17 cellular contexts compared by ENCODE assay signal in the genomic region with DNA sequence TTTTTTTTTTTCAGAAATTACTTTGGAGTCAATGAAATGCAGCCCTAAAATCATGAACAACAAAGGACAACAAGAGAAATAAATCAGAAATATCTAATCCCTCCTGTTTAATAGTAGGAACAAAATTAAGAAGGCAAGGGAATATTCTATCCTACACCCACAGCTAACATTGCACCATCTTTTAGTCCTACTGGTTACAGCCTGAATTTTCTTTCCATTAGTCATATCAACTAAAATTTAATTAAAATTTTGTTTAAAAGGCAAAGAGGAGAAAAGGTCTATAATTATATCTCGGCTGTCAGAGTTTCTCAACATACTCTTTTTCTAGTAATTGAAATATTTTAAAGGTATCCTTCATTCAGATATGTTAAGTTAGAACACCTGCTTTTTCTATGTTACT.
DNase-seq lines count a peak whose midpoint lies in the region; ATAC-seq and TF ChIP-seq lines count a peak whose summit lies in the region.
"Had no signal": no experiment of that assay in that cellular context is flagged by ENCODE, and none has a peak within 500 bp of the region (broad histone marks: within the 10 kb centered on the region; RNA-seq: fewer than 3 reads in every experiment).

No MANE protein-coding gene starts in this region.

- peak; percentile 22 for DNase-seq in AG20443 (ENCODE audit: low spot score)
- no peak for DNase-seq in SK-N-SH
- DNase-seq in fibroblast of lung (ENCODE audit: low read depth in 2 of 2): peak in 1 of 2 donors; percentile 25
- peak; percentile 6 for DNase-seq in osteoblast (ENCODE audit: insufficient read length, low spot score, missing footprints)
- no peak for DNase-seq in COLO668 (lab: John Stamatoyannopoulos, UW; ENCODE audit: unreplicated experiment)
- DNase-seq in naive thymus-derived CD8-positive, alpha-beta T cell: no peak
- DNase-seq: AML-193; CD4-positive, CD25-positive, alpha-beta regulatory T cell; DMS79 treated with DMSO at 0.1 percent for 48 hours; NCI-H1436 treated with DMSO at 0.1 percent for 48 hours; NCI-H2081 treated with DMSO at 0.1 percent for 48 hours; NCI-H226; NCI-H526 treated with DMSO at 0.1 percent for 48 hours; SJCRH30 had no signal

- TF ChIP-seq CTCF in SK-N-SH (IDR thresholded peaks at IDR 0.05) (no peak), fibroblast of lung (conservative IDR thresholded peaks at IDR 0.05 in 1 of 2, IDR thresholded peaks at IDR 0.05 in 1 of 2; ENCODE audit: low read depth in 1 of 2, low read length in 2 of 2) (no peak), osteoblast (IDR thresholded peaks at IDR 0.05; ENCODE audit: extremely low read depth, low read depth, low read length) (no peak)

- no peaks in the 10 kb centered on the region for H3K9me3 ChIP-seq in SK-N-SH
- H3K9me3 ChIP-seq in fibroblast of lung (ENCODE audit: control insufficient read depth, insufficient read depth, low read depth, low read length): no peaks in the 10 kb centered on the region
- H3K9me3 ChIP-seq in osteoblast (ENCODE audit: low read depth, low read length): no peaks in the 10 kb centered on the region
- H3K9me3 ChIP-seq: SJCRH30 had no signal

- no peak for TF ChIP-seq EP300 in SK-N-SH (IDR thresholded peaks at IDR 0.05; ENCODE audit: borderline replicate concordance in 1 of 2, low read depth in 1 of 2, low read length in 1 of 2)

- peaks cover 0 to 3% (median under 1%) of the 10 kb centered on the region in 4 donors for H3K4me1 Mint-ChIP-seq in naive thymus-derived CD8-positive, alpha-beta T cell
- H3K4me1 Mint-ChIP-seq: CD4-positive, CD25-positive, alpha-beta regulatory T cell had no signal

- no peak overlapping the region for H3K27ac ChIP-seq in SK-N-SH (ENCODE audit: low read depth in 2 of 2, low read length in 1 of 2)
- no peak overlapping the region for H3K27ac ChIP-seq in fibroblast of lung (ENCODE audit: insufficient read depth, low read length)
- H3K27ac ChIP-seq in osteoblast (ENCODE audit: low read depth, low read length): peak overlapping the region; percentile 67
- H3K27ac ChIP-seq: RWPE1, SJCRH30 had no signal

- H3K27me3 Mint-ChIP-seq in naive thymus-derived CD8-positive, alpha-beta T cell: peaks cover 11 to 31% (median 24%) of the 10 kb centered on the region in 5 donors
- H3K27me3 Mint-ChIP-seq: CD4-positive, CD25-positive, alpha-beta regulatory T cell had no signal

- H3K4me2 ChIP-seq in SK-N-SH (0 out of 2 replicates have a peak overlapping the region, but pooled peaks have one; percentile 43), fibroblast of lung (ENCODE audit: extremely low read depth, insufficient read depth, low read length) (peak overlapping the region; percentile 48), osteoblast (ENCODE audit: insufficient read depth, low read length) (no peak overlapping the region)

- no peaks in the 10 kb centered on the region for H3K36me3 Mint-ChIP-seq in naive thymus-derived CD8-positive, alpha-beta T cell
- H3K36me3 Mint-ChIP-seq: CD4-positive, CD25-positive, alpha-beta regulatory T cell had no signal

- no peak for TF ChIP-seq RAD21 in SK-N-SH (IDR thresholded peaks at IDR 0.05; ENCODE audit: low read length)

- peaks cover 9% of the 10 kb centered on the region for H3F3A ChIP-seq in SK-N-SH (replicated peaks; ENCODE audit: insufficient read depth)

- H4K20me1 ChIP-seq in SK-N-SH (ENCODE audit: insufficient read depth) (no peaks in the 10 kb centered on the region), fibroblast of lung (ENCODE audit: control insufficient read depth, extremely low read depth, insufficient read depth, low read length) (no peaks in the 10 kb centered on the region), osteoblast (ENCODE audit: insufficient read depth, low read length) (no peaks in the 10 kb centered on the region)

- H2AFZ ChIP-seq in SK-N-SH (ENCODE audit: low read depth) (no peak overlapping the region), fibroblast of lung (ENCODE audit: low read length) (no peak overlapping the region), osteoblast (ENCODE audit: low read length) (no peak overlapping the region)

- H3K4me1 ChIP-seq in SK-N-SH (ENCODE audit: control insufficient read depth in 1 of 2, insufficient read depth in 2 of 2, low read depth in 1 of 2, low read length in 1 of 2) (peaks cover 7 to 17% of the 10 kb centered on the region in 2 experiments; a peak in 3 of 4 replicates), fibroblast of lung (ENCODE audit: control insufficient read depth, extremely low read depth, insufficient read depth, low read length) (peaks cover 26% of the 10 kb centered on the region), osteoblast (ENCODE audit: insufficient read depth, low read length) (peaks cover 47% of the 10 kb centered on the region)

- H3K36me3 ChIP-seq in SK-N-SH (replicated peaks in 1 of 2; ENCODE audit: control insufficient read depth in 1 of 2, insufficient read depth in 2 of 2, low read length in 1 of 2) (no peaks in the 10 kb centered on the region), fibroblast of lung (ENCODE audit: control insufficient read depth, insufficient read depth, low read length) (no peaks in the 10 kb centered on the region), osteoblast (ENCODE audit: insufficient read depth, low read length) (no peaks in the 10 kb centered on the region)
- H3K36me3 ChIP-seq: SJCRH30 had no signal

- H3K4me3 Mint-ChIP-seq in naive thymus-derived CD8-positive, alpha-beta T cell: no peak overlapping the region
- H3K4me3 Mint-ChIP-seq: CD4-positive, CD25-positive, alpha-beta regulatory T cell had no signal

- H3K4me3 ChIP-seq in SK-N-SH (ENCODE audit: low read depth in 2 of 2, low read length in 1 of 2) (no peak overlapping the region), fibroblast of lung (replicated peaks in 1 of 4; ENCODE audit: control extremely low read depth in 1 of 4, insufficient read depth in 1 of 4, low read depth in 3 of 4, low read length in 4 of 4) (no peak overlapping the region), osteoblast (ENCODE audit: insufficient read depth, low read length) (no peak overlapping the region)
- H3K4me3 ChIP-seq: SJCRH30 had no signal

- no peaks in the 10 kb centered on the region for H3K9me2 ChIP-seq in SK-N-SH

- POLR2A ChIA-PET in SK-N-SH (lab: Yijun Ruan, JAX): no interaction called here
- POLR2A ChIA-PET in naive thymus-derived CD8-positive, alpha-beta T cell (lab: Charles Lee): no interaction called here

- peaks cover 0 to 6% (median 0%) of the 10 kb centered on the region in 9 donors for H3K9me3 Mint-ChIP-seq in naive thymus-derived CD8-positive, alpha-beta T cell

- no peak overlapping the region for H3K27ac Mint-ChIP-seq in naive thymus-derived CD8-positive, alpha-beta T cell
- H3K27ac Mint-ChIP-seq: CD4-positive, CD25-positive, alpha-beta regulatory T cell had no signal

- H3K27me3 ChIP-seq in SK-N-SH (ENCODE audit: insufficient read depth) (no peaks in the 10 kb centered on the region), fibroblast of lung (ENCODE audit: control insufficient read depth, insufficient read depth, low read length) (no peaks in the 10 kb centered on the region), osteoblast (ENCODE audit: insufficient read depth, low read length) (no peaks in the 10 kb centered on the region)
- H3K27me3 ChIP-seq: SJCRH30 had no signal

- 56% methylated on average over 1 of the region's 1 CpG for WGBS in SK-N-SH (ENCODE audit: low lambda C conversion rate)

- H3K79me2 ChIP-seq in SK-N-SH (ENCODE audit: insufficient read depth) (no peaks in the 10 kb centered on the region), fibroblast of lung (ENCODE audit: control insufficient read depth, insufficient read depth, low read length) (no peaks in the 10 kb centered on the region), osteoblast (ENCODE audit: insufficient read depth, low read length) (no peaks in the 10 kb centered on the region)

- CTCF ChIA-PET in SK-N-SH (lab: Yijun Ruan, JAX): interaction anchor here (2.7 to 3.2 kb wide), 2 partner anchors 16 to 110 kb away, joined by 12 to 14 read pairs; no protein-coding TSS in a partner anchor

- ATAC-seq in HG03432 (IDR thresholded peaks at IDR 0.05; ENCODE audit: unreplicated experiment) (no peak), GM21528 (IDR thresholded peaks at IDR 0.05; ENCODE audit: low FRiP score, unreplicated experiment) (no peak)
- no peak for ATAC-seq in naive thymus-derived CD8-positive, alpha-beta T cell

- H3K9ac ChIP-seq in SK-N-SH: no peak overlapping the region
- no peak overlapping the region for H3K9ac ChIP-seq in fibroblast of lung (ENCODE audit: insufficient read depth, low read length)

TF ChIP-seq in SK-N-SH, 30 proteins besides CTCF, POLR2A, EP300 and RAD21 (continues in another document):
- TF ChIP-seq, protein P1, sequence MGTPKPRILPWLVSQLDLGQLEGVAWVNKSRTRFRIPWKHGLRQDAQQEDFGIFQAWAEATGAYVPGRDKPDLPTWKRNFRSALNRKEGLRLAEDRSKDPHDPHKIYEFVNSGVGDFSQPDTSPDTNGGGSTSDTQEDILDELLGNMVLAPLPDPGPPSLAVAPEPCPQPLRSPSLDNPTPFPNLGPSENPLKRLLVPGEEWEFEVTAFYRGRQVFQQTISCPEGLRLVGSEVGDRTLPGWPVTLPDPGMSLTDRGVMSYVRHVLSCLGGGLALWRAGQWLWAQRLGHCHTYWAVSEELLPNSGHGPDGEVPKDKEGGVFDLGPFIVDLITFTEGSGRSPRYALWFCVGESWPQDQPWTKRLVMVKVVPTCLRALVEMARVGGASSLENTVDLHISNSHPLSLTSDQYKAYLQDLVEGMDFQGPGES (IDR thresholded peaks at IDR 0.05; ENCODE audit: low read depth, low read length): no peak
- TF ChIP-seq, protein P2, sequence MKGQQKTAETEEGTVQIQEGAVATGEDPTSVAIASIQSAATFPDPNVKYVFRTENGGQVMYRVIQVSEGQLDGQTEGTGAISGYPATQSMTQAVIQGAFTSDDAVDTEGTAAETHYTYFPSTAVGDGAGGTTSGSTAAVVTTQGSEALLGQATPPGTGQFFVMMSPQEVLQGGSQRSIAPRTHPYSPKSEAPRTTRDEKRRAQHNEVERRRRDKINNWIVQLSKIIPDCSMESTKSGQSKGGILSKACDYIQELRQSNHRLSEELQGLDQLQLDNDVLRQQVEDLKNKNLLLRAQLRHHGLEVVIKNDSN (IDR thresholded peaks at IDR 0.05; ENCODE audit: borderline replicate concordance, low read depth): no peak
- no peak for TF ChIP-seq EZH2phosphoT487 (IDR thresholded peaks at IDR 0.05; ENCODE audit: borderline replicate concordance, low read depth)
- TF ChIP-seq YY1 (IDR thresholded peaks at IDR 0.05; ENCODE audit: low read depth): no peak

Comparison
In these comparisons a context has a peak if more than half of its experiments do, and no peak if none do; other contexts are left out.
1. DNase-seq: peak in AG20443 (single experiment) and osteoblast (single experiment); none in SK-N-SH (single experiment), COLO668 (single experiment) and naive thymus-derived CD8-positive, alpha-beta T cell (0 of 10).